In the genomic region with DNA sequence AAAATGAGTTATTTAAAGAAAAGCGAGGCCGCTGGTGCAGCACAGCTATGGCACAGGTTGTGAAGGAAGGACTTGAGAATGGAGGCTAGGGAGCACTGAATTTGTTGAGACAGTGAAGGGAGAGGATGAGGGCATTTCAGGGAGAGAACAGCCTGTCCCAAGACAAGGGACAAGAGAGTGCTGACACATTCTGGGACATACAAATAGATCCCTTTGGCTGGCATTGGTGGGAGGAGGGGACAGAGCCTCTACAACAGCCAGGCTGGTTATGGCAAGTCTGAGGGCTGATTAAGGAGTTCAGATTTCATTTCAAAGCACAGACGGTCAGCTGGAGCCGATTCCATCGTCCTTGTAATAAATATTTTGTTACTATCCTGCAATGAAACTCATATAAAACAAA, we compare ENCODE assay signal across 1 cellular context.
TF ChIP-seq lines count a peak whose summit lies in the region.

No MANE protein-coding gene starts in this region.

TF ChIP-seq in H1, 55 proteins besides CTCF, POLR2A, EP300 and RAD21:
- TF ChIP-seq, protein P1, sequence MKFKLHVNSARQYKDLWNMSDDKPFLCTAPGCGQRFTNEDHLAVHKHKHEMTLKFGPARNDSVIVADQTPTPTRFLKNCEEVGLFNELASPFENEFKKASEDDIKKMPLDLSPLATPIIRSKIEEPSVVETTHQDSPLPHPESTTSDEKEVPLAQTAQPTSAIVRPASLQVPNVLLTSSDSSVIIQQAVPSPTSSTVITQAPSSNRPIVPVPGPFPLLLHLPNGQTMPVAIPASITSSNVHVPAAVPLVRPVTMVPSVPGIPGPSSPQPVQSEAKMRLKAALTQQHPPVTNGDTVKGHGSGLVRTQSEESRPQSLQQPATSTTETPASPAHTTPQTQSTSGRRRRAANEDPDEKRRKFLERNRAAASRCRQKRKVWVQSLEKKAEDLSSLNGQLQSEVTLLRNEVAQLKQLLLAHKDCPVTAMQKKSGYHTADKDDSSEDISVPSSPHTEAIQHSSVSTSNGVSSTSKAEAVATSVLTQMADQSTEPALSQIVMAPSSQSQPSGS (IDR thresholded peaks at IDR 0.05; ENCODE audit: low read length) = no peak
- TF ChIP-seq YY1 (IDR thresholded peaks at IDR 0.05; ENCODE audit: low read depth, low read length) (no peak), SIN3A (conservative IDR thresholded peaks at IDR 0.05 in 1 of 2, IDR thresholded peaks at IDR 0.05 in 1 of 2; ENCODE audit: low read depth in 1 of 2, low read length in 2 of 2) (no peak), HDAC2 (IDR thresholded peaks at IDR 0.05; ENCODE audit: borderline replicate concordance in 1 of 2, low read depth in 2 of 2, low read length in 2 of 2) (no peak), CHD2 (IDR thresholded peaks at IDR 0.05; ENCODE audit: low read length) (no peak), JUND (IDR thresholded peaks at IDR 0.05; ENCODE audit: low read length) (no peak), TAF7 (optimal IDR thresholded peaks at IDR 0.05; ENCODE audit: borderline replicate concordance, low read depth, low read length) (no peak), EGR1 (IDR thresholded peaks at IDR 0.05; ENCODE audit: borderline replicate concordance, low read depth, low read length) (no peak)
